In genomic region chr11:128587415-128587814, GRCh38 we compare ENCODE assay signal across 9 cellular contexts. TPM values are rescaled to one million over a fixed set of nuclear protein-coding genes. Genes with fewer than 3 reads are reported as not detected.
DNase-seq lines count a peak whose midpoint lies in the region; ATAC-seq and TF ChIP-seq lines count a peak whose summit lies in the region.
"Had no signal": no experiment of that assay in that cellular context is flagged by ENCODE, and none has a peak within 500 bp of the region (broad histone marks: within the 10 kb centered on the region; RNA-seq: fewer than 3 reads in every experiment).

Gene ETS1 (minus strand): TSS chr11:128587558. CDS start chr11:128573130, 14,428 bp downstream.

- no peaks in the 10 kb centered on the region for H3K36me3 Mint-ChIP-seq in CD14-positive monocyte

- H3K27ac Mint-ChIP-seq in CD14-positive monocyte, result no peak within 1 kb of the TSS

- intact Hi-C loops in CD14-positive monocyte (cut with micrococcal nuclease), result loop anchor here in 1 of 2 donors (5.0 to 10.0 kb wide), 3 partner anchors 35 to 137 kb away; no protein-coding TSS in a partner anchor

- ATAC-seq in GM19452 (IDR thresholded peaks at IDR 0.05; ENCODE audit: unreplicated experiment) (no peak), HG02938 (IDR thresholded peaks at IDR 0.05; ENCODE audit: unreplicated experiment) (no peak)

- peaks cover 0 to 4% (median 0%) of the 10 kb centered on the region in 3 donors for H3K27me3 Mint-ChIP-seq in CD14-positive monocyte (ENCODE audit: low read depth in 3 of 3)

- DNase-seq in NCI-H526 treated with DMSO at 0.1 percent for 48 hours (lab: John Stamatoyannopoulos, UW) (peak; percentile 76), myocyte (ENCODE audit: low read depth) (no peak), CD14-positive monocyte (ENCODE audit: low spot score) (no peak)
- DNase-seq in activated CD4-positive, alpha-beta T cell treated with anti-CD3 and anti-CD28 coated beads for 48 hours, result no peak
- DNase-seq: NCI-H2171 had no signal

- no peaks in the 10 kb centered on the region for H3K36me3 ChIP-seq in BLaER1

- no peak for TF ChIP-seq CTCF in CD14-positive monocyte (IDR thresholded peaks at IDR 0.05)

- no peak within 1 kb of the TSS for H3K27ac ChIP-seq in BLaER1

- H3K4me2 ChIP-seq in BLaER1, result peak within 1 kb of the TSS; percentile 67

- H3K4me3 ChIP-seq in BLaER1, result no peak within 1 kb of the TSS

- no peak within 1 kb of the TSS for H3K4me3 Mint-ChIP-seq in CD14-positive monocyte

- no peaks in the 10 kb centered on the region for H3K27me3 ChIP-seq in BLaER1

- H3K9me3 Mint-ChIP-seq in CD14-positive monocyte, result peaks cover 0 to 2% (median 0%) of the 10 kb centered on the region in 7 donors

- no peaks in the 10 kb centered on the region for H3K9me3 ChIP-seq in BLaER1

- no peak within 1 kb of the TSS for H3K9ac ChIP-seq in BLaER1

- peaks cover 19% of the 10 kb centered on the region for H3K4me1 Mint-ChIP-seq in CD14-positive monocyte

- H3K4me1 ChIP-seq in BLaER1, result peaks cover 26% of the 10 kb centered on the region

- no peaks in the 10 kb centered on the region for H4K20me1 ChIP-seq in BLaER1

- in situ Hi-C loops in endometrial microvascular endothelial cells (cut with HindIII; ENCODE audit: inconsistent ontology term, low pct_unique_long_range_greater_than_20kb, low sequenced_read_pairs), result no loop called here

RNA-seq across cellular contexts. Expression of gene ETS1, which starts in this region (rescaled TPM):
- total RNA-seq in endometrial microvascular endothelial cells (ENCODE audit: inconsistent ontology term), result 35.4 TPM
- total RNA-seq in myocyte, result 14.2 and 16.5 TPM in 2 replicates
- 20.3 TPM for polyA plus RNA-seq in myocyte (2012)
- polyA plus RNA-seq in CD14-positive monocyte, result 1 to 10 TPM; 1.6 TPM
